11 cellular contexts compared by ENCODE assay signal in the genomic region with DNA sequence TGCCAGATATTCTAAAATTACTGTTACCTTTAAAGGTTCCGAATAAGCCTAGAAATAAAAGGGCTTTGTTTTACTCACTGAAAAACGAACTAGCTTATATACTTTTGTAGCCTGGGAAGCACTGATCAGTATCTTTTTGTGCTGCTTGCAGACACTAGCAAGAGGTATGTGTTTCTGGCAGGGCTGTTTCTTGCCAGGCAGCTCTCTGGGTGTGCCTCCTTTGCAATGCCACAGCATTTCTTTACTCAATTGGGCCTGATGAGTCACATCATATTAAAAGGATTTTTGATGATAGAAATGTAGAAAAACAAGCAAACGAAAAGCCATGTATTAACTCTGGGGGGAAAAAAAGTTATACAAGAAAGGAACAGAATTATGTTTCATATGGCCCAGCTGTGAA. TPM values are rescaled to one million over a fixed set of nuclear protein-coding genes. Genes with fewer than 3 reads are reported as not detected.
DNase-seq lines count a peak whose midpoint lies in the region; ATAC-seq, FAIRE-seq and TF ChIP-seq lines count a peak whose summit lies in the region.
"Had no signal": no experiment of that assay in that cellular context is flagged by ENCODE, and none has a peak within 500 bp of the region (broad histone marks: within the 10 kb centered on the region; RNA-seq: fewer than 3 reads in every experiment).

No MANE protein-coding gene starts in this region.

- no peaks in the 10 kb centered on the region for H3K9me3 Mint-ChIP-seq in activated T-cell treated with anti-CD3 and anti-CD28 coated beads, Interleukin-2, amount 50 U/mL, for 72 hours
- H3K9me3 Mint-ChIP-seq in type B pancreatic cell: no peaks in the 10 kb centered on the region

- TF ChIP-seq POLR2A in GM12892 (IDR thresholded peaks at IDR 0.05; ENCODE audit: low read depth, low read length): no peak

- DNase-seq in activated gamma-delta T cell treated with Interleukin-2 at 50 U/mL for 16 hours (peak; percentile 33), activated gamma-delta T cell (lab: John Stamatoyannopoulos, UW) (no peak), fibroblast of the aortic adventitia (ENCODE audit: low read depth) (peak; percentile 81), type B pancreatic cell (ENCODE audit: extremely low spot score, unreplicated experiment) (no peak), GM12892 (ENCODE audit: insufficient read length) (no peak), ACHN (no peak), head of caudate nucleus (no peak)
- peak; percentile 26 to 32 for DNase-seq in activated T-cell treated with anti-CD3 and anti-CD28 coated beads, Interleukin-2, amount 50 U/mL, for 72 hours
- DNase-seq: NCI-H1436 had no signal

- peak; percentile 37 to 38 for ATAC-seq in activated T-cell treated with anti-CD3 and anti-CD28 coated beads, Interleukin-2, amount 50 U/mL, for 72 hours (replicated peaks in 1 of 2)

- H3K4me3 Mint-ChIP-seq in activated T-cell treated with anti-CD3 and anti-CD28 coated beads, Interleukin-2, amount 50 U/mL, for 72 hours: peak overlapping the region; percentile 9 to 85
- no peak overlapping the region for H3K4me3 Mint-ChIP-seq in type B pancreatic cell
- H3K4me3 Mint-ChIP-seq: B cell had no signal

- intact Hi-C loops in head of caudate nucleus (cut with DNase I): no loop called here

- H3K27me3 Mint-ChIP-seq in activated T-cell treated with anti-CD3 and anti-CD28 coated beads, Interleukin-2, amount 50 U/mL, for 72 hours (ENCODE audit: low read depth): no peaks in the 10 kb centered on the region
- no peaks in the 10 kb centered on the region for H3K27me3 Mint-ChIP-seq in type B pancreatic cell
- H3K27me3 Mint-ChIP-seq: B cell had no signal

- H3K27ac Mint-ChIP-seq in activated T-cell treated with anti-CD3 and anti-CD28 coated beads, Interleukin-2, amount 50 U/mL, for 72 hours: peak overlapping the region; percentile 88
- peak overlapping the region; percentile 7 for H3K27ac Mint-ChIP-seq in type B pancreatic cell

- no peak for FAIRE-seq in GM12892 (lab: Jason Lieb, UNC)
- FAIRE-seq: H1 had no signal

- peaks cover 2 to 19% of the 10 kb centered on the region in 2 donors for H3K36me3 Mint-ChIP-seq in activated T-cell treated with anti-CD3 and anti-CD28 coated beads, Interleukin-2, amount 50 U/mL, for 72 hours (ENCODE audit: insufficient read depth in 2 of 2)
- H3K36me3 Mint-ChIP-seq in type B pancreatic cell: peaks cover 24% of the 10 kb centered on the region

- peaks cover 48% of the 10 kb centered on the region for H3K4me1 Mint-ChIP-seq in activated T-cell treated with anti-CD3 and anti-CD28 coated beads, Interleukin-2, amount 50 U/mL, for 72 hours (ENCODE audit: low read depth)
- H3K4me1 Mint-ChIP-seq in type B pancreatic cell (ENCODE audit: unreplicated experiment): peaks cover 8% of the 10 kb centered on the region

- H3K4me3 ChIP-seq in fibroblast of the aortic adventitia (ENCODE audit: low read depth, low read length): no peak overlapping the region

- in situ Hi-C loops in ACHN (cut with HindIII; ENCODE audit: low pct_ligation_motif_present, low pct_unique_long_range_greater_than_20kb, low sequenced_read_pairs): no loop called here

- TF ChIP-seq CTCF in fibroblast of the aortic adventitia (IDR thresholded peaks at IDR 0.05; ENCODE audit: insufficient read depth, low read length) (no peak), type B pancreatic cell (conservative IDR thresholded peaks at IDR 0.05) (no peak)

RNA-seq across cellular contexts. Expression of gene CD180, which starts 35.6 kb away (rescaled TPM):
- under 1 TPM; 0.05 to 0.14 TPM for total RNA-seq in activated T-cell treated with anti-CD3 and anti-CD28 coated beads, Interleukin-2, amount 50 U/mL, for 72 hours
- total RNA-seq in fibroblast of the aortic adventitia (ENCODE audit: low replicate concordance) (0.09 and 0.16 TPM in 2 replicates), type B pancreatic cell (ENCODE audit: low replicate concordance) (not detected in 2 replicates)
- polyA plus RNA-seq in GM12892 (2012; ENCODE audit: missing spikeins): 2.0 TPM
- total RNA-seq: H1 had no signal
- polyA plus RNA-seq: H1 had no signal

Comparison
In these comparisons a context has a peak if more than half of its experiments do, and no peak if none do; other contexts are left out.
1. DNase-seq: peak in activated gamma-delta T cell treated with Interleukin-2 at 50 U/mL for 16 hours (single experiment), activated T-cell treated with anti-CD3 and anti-CD28 coated beads, Interleukin-2, amount 50 U/mL, for 72 hours (2 of 2) and fibroblast of the aortic adventitia (single experiment); none in activated gamma-delta T cell (single experiment), type B pancreatic cell (single experiment), GM12892 (single experiment), ACHN (single experiment) and head of caudate nucleus (0 of 42).